Comparison of ENCODE assay signal across 25 cellular contexts in genomic region chr10:74891048-74891447, GRCh38.
A peak's percentile ranks its signal among the peaks of the same experiment; 100 is the strongest.
DNase-seq lines count a peak whose midpoint lies in the region; ATAC-seq and TF ChIP-seq lines count a peak whose summit lies in the region.
"Had no signal": no experiment of that assay in that cellular context is flagged by ENCODE, and none has a peak within 500 bp of the region (broad histone marks: within the 10 kb centered on the region; RNA-seq: fewer than 3 reads in every experiment).

No MANE protein-coding gene starts in this region.

- TF ChIP-seq POLR2A in body of pancreas (IDR thresholded peaks at IDR 0.05) (no peak), tibial nerve (IDR thresholded peaks at IDR 0.05) (no peak)

- no peaks in the 10 kb centered on the region for H3K27me3 ChIP-seq in CD4-positive, CD25-positive, alpha-beta regulatory T cell (ENCODE audit: control insufficient read depth, insufficient read depth, low read length)
- H3K27me3 ChIP-seq in CD8-positive, alpha-beta memory T cell (ENCODE audit: insufficient read depth, low read length, poor library complexity, severe bottlenecking), result no peaks in the 10 kb centered on the region
- H3K27me3 ChIP-seq in body of pancreas, result no peaks in the 10 kb centered on the region
- no peaks in the 10 kb centered on the region for H3K27me3 ChIP-seq in tibial nerve
- H3K27me3 ChIP-seq: ovary, tibial artery had no signal

- no peak for DNase-seq in CD4-positive, CD25-positive, alpha-beta regulatory T cell
- no peak for DNase-seq in CD8-positive, alpha-beta memory T cell
- peak; percentile 52 to 82 (median 72) for DNase-seq in body of pancreas
- DNase-seq in mesothelial cell of epicardium (ENCODE audit: low spot score in 2 of 2, unreplicated experiment in 2 of 2), result no peak
- no peak for DNase-seq in activated CD8-positive, alpha-beta memory T cell treated with anti-CD3 and anti-CD28 coated beads, Interleukin-2, amount 10 ng/mL, durations not matched to agents 7 days and 5 days
- no peak for DNase-seq in tibial nerve (ENCODE audit: low spot score in 2 of 2)
- no peak for DNase-seq in NCI-H526 (lab: John Stamatoyannopoulos, UW)
- DNase-seq: activated CD4-positive, alpha-beta T cell treated with anti-CD3 and anti-CD28 coated beads, Interleukin-2, amount 10 ng/mL, durations not matched to agents 7 days and 5 days; effector CD4-positive, alpha-beta T cell; H7; NCI-H1048; NCI-H187; NCI-H2171 treated with DMSO at 0.1 percent for 48 hours; NCI-H524 treated with DMSO at 0.1 percent for 48 hours; nephron progenitor cell; stimulated activated CD4-positive, alpha-beta T cell treated with anti-CD3 and anti-CD28 coated beads, Interleukin-4, amount 100 ng/mL, for 4 hours; stimulated activated naive CD8-positive, alpha-beta T cell treated with anti-CD3 and anti-CD28 coated beads, Interleukin-15, Interleukin-2, amounts not matched to agents 100 U/mL and 50 U/mL, for 24 hours; tibial artery had no signal

- TF ChIP-seq CTCF in body of pancreas (IDR thresholded peaks at IDR 0.05) (no peak), mesothelial cell of epicardium (IDR thresholded peaks at IDR 0.05; ENCODE audit: unreplicated experiment) (no peak), tibial nerve (IDR thresholded peaks at IDR 0.05) (no peak)

- no peaks in the 10 kb centered on the region for H3K36me3 ChIP-seq in CD4-positive, CD25-positive, alpha-beta regulatory T cell (ENCODE audit: control insufficient read depth, insufficient read depth, low read length)
- H3K36me3 ChIP-seq in CD8-positive, alpha-beta memory T cell (ENCODE audit: insufficient read depth, low read length), result no peaks in the 10 kb centered on the region
- H3K36me3 ChIP-seq in body of pancreas (replicated peaks in 1 of 2; ENCODE audit: insufficient read depth in 1 of 2, low read depth in 2 of 2) (no peaks in the 10 kb centered on the region), tibial nerve (no peaks in the 10 kb centered on the region)
- H3K36me3 ChIP-seq: ovary, tibial artery had no signal

- CTCF ChIA-PET in CD8-positive, alpha-beta memory T cell (lab: Charles Lee), result no interaction called here
- CTCF ChIA-PET in activated CD8-positive, alpha-beta memory T cell treated with anti-CD3 and anti-CD28 coated beads, Interleukin-2, amount 10 ng/mL, durations not matched to agents 7 days and 5 days (lab: Charles Lee), result interaction anchor here (1.3 to 1.5 kb wide), 2 partner anchors 51 to 129 kb away, joined by 4 to 5 read pairs; no protein-coding TSS in a partner anchor

- POLR2A ChIA-PET in CD8-positive, alpha-beta memory T cell (lab: Charles Lee), result no interaction called here

- H3K27ac Mint-ChIP-seq in CD4-positive, CD25-positive, alpha-beta regulatory T cell, result peak overlapping the region in 2 of 3 donors; percentile 61 to 72
- peak overlapping the region in 6 of 8 donors; percentile 0 to 85 (median 47) for H3K27ac Mint-ChIP-seq in CD8-positive, alpha-beta memory T cell
- peak overlapping the region; percentile 80 for H3K27ac Mint-ChIP-seq in mesothelial cell of epicardium
- H3K27ac Mint-ChIP-seq in activated CD8-positive, alpha-beta memory T cell treated with anti-CD3 and anti-CD28 coated beads, Interleukin-2, amount 10 ng/mL, durations not matched to agents 7 days and 5 days, result no peak overlapping the region
- H3K27ac Mint-ChIP-seq: activated CD4-positive, alpha-beta T cell treated with anti-CD3 and anti-CD28 coated beads, Interleukin-2, amount 10 ng/mL, durations not matched to agents 7 days and 5 days; activated naive CD8-positive, alpha-beta T cell; nephron progenitor cell; T-helper 2 cell treated with Interferon-gamma antibody and Interleukin-4, amounts not matched to agents 5 μg/mL and 100 μg/mL, for 36 hours had no signal

- no peak for TF ChIP-seq EP300 in tibial nerve (IDR thresholded peaks at IDR 0.05)

- peaks cover 9% of the 10 kb centered on the region for H3K36me3 Mint-ChIP-seq in CD4-positive, CD25-positive, alpha-beta regulatory T cell
- peaks cover 0 to 1% (median 1%) of the 10 kb centered on the region in 3 donors for H3K36me3 Mint-ChIP-seq in CD8-positive, alpha-beta memory T cell
- no peaks in the 10 kb centered on the region for H3K36me3 Mint-ChIP-seq in mesothelial cell of epicardium
- H3K36me3 Mint-ChIP-seq in activated CD8-positive, alpha-beta memory T cell treated with anti-CD3 and anti-CD28 coated beads, Interleukin-2, amount 10 ng/mL, durations not matched to agents 7 days and 5 days, result peaks cover 3% of the 10 kb centered on the region
- H3K36me3 Mint-ChIP-seq: activated naive CD8-positive, alpha-beta T cell had no signal

- no peak for ATAC-seq in CD4-positive, CD25-positive, alpha-beta regulatory T cell (ENCODE audit: low read depth in 2 of 2)
- ATAC-seq in body of pancreas (peak; percentile 58), GM19351 (IDR thresholded peaks at IDR 0.05; ENCODE audit: unreplicated experiment) (no peak)
- no peak for ATAC-seq in activated CD8-positive, alpha-beta memory T cell treated with anti-CD3 and anti-CD28 coated beads, Interleukin-2, amount 10 ng/mL, durations not matched to agents 7 days and 5 days
- ATAC-seq: sciatic nerve; SK-N-SH treated with all-trans-retinoic acid at 6 μM for 48 hours; stimulated activated naive CD8-positive, alpha-beta T cell treated with anti-CD3 and anti-CD28 coated beads, Interleukin-15, Interleukin-2, amounts not matched to agents 100 U/mL and 50 U/mL, for 24 hours had no signal

- intact Hi-C loops in body of pancreas (cut with DNase I), result no loop called here

- WGBS in body of pancreas, 2 donors, result 20 to 26% methylated on average over 2 of the region's 2 CpGs
- WGBS in tibial nerve, 2 donors, result 71 to 78% methylated on average over 2 of the region's 2 CpGs

- H3K4me3 Mint-ChIP-seq in CD4-positive, CD25-positive, alpha-beta regulatory T cell, result no peak overlapping the region
- H3K4me3 Mint-ChIP-seq in CD8-positive, alpha-beta memory T cell, result no peak overlapping the region
- no peak overlapping the region for H3K4me3 Mint-ChIP-seq in mesothelial cell of epicardium
- no peak overlapping the region for H3K4me3 Mint-ChIP-seq in activated CD8-positive, alpha-beta memory T cell treated with anti-CD3 and anti-CD28 coated beads, Interleukin-2, amount 10 ng/mL, durations not matched to agents 7 days and 5 days
- H3K4me3 Mint-ChIP-seq: activated CD4-positive, alpha-beta T cell treated with anti-CD3 and anti-CD28 coated beads, Interleukin-2, amount 10 ng/mL, durations not matched to agents 7 days and 5 days; activated naive CD8-positive, alpha-beta T cell; nephron progenitor cell; T-helper 2 cell treated with Interferon-gamma antibody and Interleukin-4, amounts not matched to agents 5 μg/mL and 100 μg/mL, for 36 hours had no signal

- no peaks in the 10 kb centered on the region for H3K4me1 ChIP-seq in CD4-positive, CD25-positive, alpha-beta regulatory T cell (ENCODE audit: control insufficient read depth, insufficient read depth, low read length, poor library complexity, severe bottlenecking)
- no peaks in the 10 kb centered on the region for H3K4me1 ChIP-seq in CD8-positive, alpha-beta memory T cell (ENCODE audit: insufficient read depth, low read length)
- peaks cover 39% of the 10 kb centered on the region for H3K4me1 ChIP-seq in body of pancreas
- peaks cover 0 to 39% (median 8%) of the 10 kb centered on the region in 4 donors for H3K4me1 ChIP-seq in tibial nerve

- no peaks in the 10 kb centered on the region for H3K9me3 ChIP-seq in CD4-positive, CD25-positive, alpha-beta regulatory T cell (ENCODE audit: control insufficient read depth in 2 of 2, low read length in 2 of 2)
- no peaks in the 10 kb centered on the region for H3K9me3 ChIP-seq in CD8-positive, alpha-beta memory T cell (ENCODE audit: low read length)
- H3K9me3 ChIP-seq in body of pancreas (no peaks in the 10 kb centered on the region), tibial nerve (no peaks in the 10 kb centered on the region)
- H3K9me3 ChIP-seq: ovary, tibial artery had no signal

- peaks cover 18 to 60% (median 34%) of the 10 kb centered on the region in 4 donors for H3K4me1 Mint-ChIP-seq in CD4-positive, CD25-positive, alpha-beta regulatory T cell
- H3K4me1 Mint-ChIP-seq in CD8-positive, alpha-beta memory T cell, result peaks cover 42 to 77% (median 74%) of the 10 kb centered on the region in 3 donors
- peaks cover 35% of the 10 kb centered on the region for H3K4me1 Mint-ChIP-seq in mesothelial cell of epicardium
- peaks cover 19% of the 10 kb centered on the region for H3K4me1 Mint-ChIP-seq in activated CD8-positive, alpha-beta memory T cell treated with anti-CD3 and anti-CD28 coated beads, Interleukin-2, amount 10 ng/mL, durations not matched to agents 7 days and 5 days

- no peak overlapping the region for H3K27ac ChIP-seq in CD4-positive, CD25-positive, alpha-beta regulatory T cell (ENCODE audit: insufficient read depth, low read length, poor library complexity, severe bottlenecking)
- H3K27ac ChIP-seq in CD8-positive, alpha-beta memory T cell (ENCODE audit: low read depth, low read length), result no peak overlapping the region
- H3K27ac ChIP-seq in body of pancreas, result peak overlapping the region in 3 of 4 donors; percentile 40 to 65 (median 48)
- H3K27ac ChIP-seq in tibial nerve, result no peak overlapping the region
- H3K27ac ChIP-seq: tibial artery, VCaP had no signal

- H3K9me3 Mint-ChIP-seq in CD4-positive, CD25-positive, alpha-beta regulatory T cell, result no peaks in the 10 kb centered on the region
- H3K9me3 Mint-ChIP-seq in CD8-positive, alpha-beta memory T cell, result no peaks in the 10 kb centered on the region
- H3K9me3 Mint-ChIP-seq in mesothelial cell of epicardium, result no peaks in the 10 kb centered on the region
- H3K9me3 Mint-ChIP-seq in activated CD8-positive, alpha-beta memory T cell treated with anti-CD3 and anti-CD28 coated beads, Interleukin-2, amount 10 ng/mL, durations not matched to agents 7 days and 5 days (ENCODE audit: low read depth), result no peaks in the 10 kb centered on the region
- H3K9me3 Mint-ChIP-seq: activated CD4-positive, alpha-beta T cell treated with anti-CD3 and anti-CD28 coated beads, Interleukin-2, amount 10 ng/mL, durations not matched to agents 7 days and 5 days; nephron progenitor cell; T-helper 2 cell treated with Interferon-gamma antibody and Interleukin-4, amounts not matched to agents 5 μg/mL and 100 μg/mL, for 36 hours had no signal

- H3K27me3 Mint-ChIP-seq in CD4-positive, CD25-positive, alpha-beta regulatory T cell, result no peaks in the 10 kb centered on the region
- H3K27me3 Mint-ChIP-seq in CD8-positive, alpha-beta memory T cell, result no peaks in the 10 kb centered on the region
- H3K27me3 Mint-ChIP-seq in mesothelial cell of epicardium (ENCODE audit: low read depth), result no peaks in the 10 kb centered on the region
- H3K27me3 Mint-ChIP-seq in activated CD8-positive, alpha-beta memory T cell treated with anti-CD3 and anti-CD28 coated beads, Interleukin-2, amount 10 ng/mL, durations not matched to agents 7 days and 5 days, result no peaks in the 10 kb centered on the region
- H3K27me3 Mint-ChIP-seq: activated CD4-positive, alpha-beta T cell treated with anti-CD3 and anti-CD28 coated beads, Interleukin-2, amount 10 ng/mL, durations not matched to agents 7 days and 5 days; activated naive CD8-positive, alpha-beta T cell had no signal

- H3K4me3 ChIP-seq in CD4-positive, CD25-positive, alpha-beta regulatory T cell (ENCODE audit: low read depth, low read length), result no peak overlapping the region
- no peak overlapping the region for H3K4me3 ChIP-seq in CD8-positive, alpha-beta memory T cell (ENCODE audit: low read length)
- H3K4me3 ChIP-seq in body of pancreas (no peak overlapping the region), tibial nerve (no peak overlapping the region)
- H3K4me3 ChIP-seq: ovary, tibial artery had no signal

Comparison
In these comparisons a context has a peak if more than half of its experiments do, and no peak if none do; other contexts are left out.
1. DNase-seq: peak in body of pancreas (4 of 4); none in CD4-positive, CD25-positive, alpha-beta regulatory T cell (0 of 3), CD8-positive, alpha-beta memory T cell (0 of 5), mesothelial cell of epicardium (0 of 2), activated CD8-positive, alpha-beta memory T cell treated with anti-CD3 and anti-CD28 coated beads, Interleukin-2, amount 10 ng/mL, durations not matched to agents 7 days and 5 days (single experiment), tibial nerve (0 of 2) and NCI-H526 (0 of 2).
2. H3K27ac ChIP-seq: peak in body of pancreas (3 of 4); none in CD4-positive, CD25-positive, alpha-beta regulatory T cell (single experiment), CD8-positive, alpha-beta memory T cell (single experiment) and tibial nerve (0 of 4).